Comparison of ENCODE assay signal across 14 cellular contexts in genomic region chr14:77003960-77004710, GRCh38. TPM values are rescaled to one million over a fixed set of nuclear protein-coding genes. Genes with fewer than 3 reads are reported as not detected.
A peak's percentile ranks its signal among the peaks of the same experiment; 100 is the strongest.
DNase-seq lines count a peak whose midpoint lies in the region; ATAC-seq, FAIRE-seq and TF ChIP-seq lines count a peak whose summit lies in the region.
"Had no signal": no experiment of that assay in that cellular context is flagged by ENCODE, and none has a peak within 500 bp of the region (broad histone marks: within the 10 kb centered on the region; RNA-seq: fewer than 3 reads in every experiment).

No MANE protein-coding gene starts in this region.

- no peak overlapping the region for H3K4me3 ChIP-seq in liver (ENCODE audit: low read depth in 1 of 3, low read length in 3 of 3)
- H3K4me3 ChIP-seq in HepG2 (replicated peaks in 1 of 3; ENCODE audit: insufficient read depth in 1 of 3, low read depth in 2 of 3, low read length in 3 of 3), result no peak overlapping the region
- H3K4me3 ChIP-seq in lung, result no peak overlapping the region
- no peak overlapping the region for H3K4me3 ChIP-seq in A673 (ENCODE audit: low read depth, low read length, poor library complexity, severe bottlenecking)
- H3K4me3 ChIP-seq: tibial artery had no signal

- H3K36me3 ChIP-seq in liver (ENCODE audit: control insufficient read depth in 4 of 4, insufficient read depth in 3 of 4, low read depth in 1 of 4, low read length in 3 of 4) (no peaks in the 10 kb centered on the region), HepG2 (replicated peaks in 1 of 2; ENCODE audit: control insufficient read depth in 1 of 2, insufficient read depth in 2 of 2, low read length in 2 of 2) (no peaks in the 10 kb centered on the region), lung (ENCODE audit: control insufficient read depth in 2 of 2, insufficient read depth in 2 of 2, low read length in 2 of 2) (no peaks in the 10 kb centered on the region), A673 (ENCODE audit: insufficient read depth, low read length, poor library complexity, severe bottlenecking) (no peaks in the 10 kb centered on the region)
- H3K36me3 ChIP-seq: tibial artery had no signal

- CTCF ChIA-PET in HepG2 (lab: Yijun Ruan, JAX; ENCODE audit: low intra/inter-chr PET ratio, low total read pairs), result no interaction called here
- CTCF ChIA-PET in MCF 10A (lab: Yijun Ruan, JAX), result interaction anchor here (0.6 kb wide), 3 partner anchors 63 to 1586 kb away, joined by 3 to 4 read pairs (median 3); no protein-coding TSS in a partner anchor
- CTCF ChIA-PET in A673 (lab: Charles Lee), result no interaction called here

- POLR2A ChIA-PET in HepG2 (lab: Yijun Ruan, JAX) (no interaction called here), MCF 10A (lab: Yijun Ruan, JAX) (no interaction called here), A673 (lab: Charles Lee; ENCODE audit: low non-redundant PET) (interaction anchor here (0.6 kb wide), 1 partner anchor 85 kb away, joined by 7 read pairs; no protein-coding TSS in a partner anchor)

- H3K27ac ChIP-seq in liver (ENCODE audit: low read depth in 1 of 2, low read length in 2 of 2), result peak overlapping the region; percentile 37 to 73
- H3K27ac ChIP-seq in HepG2 (ENCODE audit: extremely low read length, insufficient read depth, low read length), result no peak overlapping the region
- peak overlapping the region in 1 of 2 donors; percentile 58 for H3K27ac ChIP-seq in lung (ENCODE audit: low read depth in 1 of 2, low read length in 1 of 2)
- H3K27ac ChIP-seq in A673 (ENCODE audit: low read depth, low read length, poor library complexity, severe bottlenecking), result no peak overlapping the region
- H3K27ac ChIP-seq: tibial artery had no signal

- H3K36me3 Mint-ChIP-seq in MCF 10A (ENCODE audit: insufficient read depth, unreplicated experiment), result no peaks in the 10 kb centered on the region

- H4K20me1 ChIP-seq in HepG2 (ENCODE audit: insufficient read depth, low read length), result no peaks in the 10 kb centered on the region

- no peaks in the 10 kb centered on the region for H3K27me3 ChIP-seq in liver (ENCODE audit: control insufficient read depth in 4 of 4, insufficient read depth in 4 of 4, low read length in 3 of 4)
- peaks cover 1 to 14% of the 10 kb centered on the region in 2 experiments; a peak in 2 of 5 replicates for H3K27me3 ChIP-seq in HepG2 (ENCODE audit: control insufficient read depth in 1 of 2, insufficient read depth in 2 of 2, low read length in 2 of 2)
- H3K27me3 ChIP-seq in lung (ENCODE audit: control insufficient read depth, insufficient read depth), result no peaks in the 10 kb centered on the region
- H3K27me3 ChIP-seq in A673 (replicated peaks; ENCODE audit: insufficient read depth, low read depth, low read length, poor library complexity), result no peaks in the 10 kb centered on the region
- H3K27me3 ChIP-seq: tibial artery had no signal

- H3K27ac Mint-ChIP-seq in MCF 10A (ENCODE audit: low read depth, unreplicated experiment), result peak overlapping the region; percentile 21

- BruUV-seq in HepG2 (replicated peaks; lab: Mats Ljungman, UMichigan) (no TSS peak), MCF 10A (replicated peaks; lab: Mats Ljungman, UMichigan) (no TSS peak), A673 (replicated peaks; lab: Mats Ljungman, UMichigan) (no TSS peak)

- 52% methylated on average over 5 of the region's 5 CpGs for WGBS in liver
- WGBS in HepG2 (ENCODE audit: low lambda C conversion rate), result 0% methylated on average over 3 of the region's 5 CpGs
- WGBS in lung, 2 donors, result 66 to 85% methylated on average over 5 of the region's 5 CpGs

- TF ChIP-seq RAD21 in liver (IDR thresholded peaks at IDR 0.05) (peak in 1 of 2 donors; percentile 33), HepG2 (CRISPR knock-in tag; IDR thresholded peaks at IDR 0.05) (no peak)

- H3K4me2 ChIP-seq in HepG2 (ENCODE audit: low read depth, low read length), result no peak overlapping the region

- H3K4me3 Mint-ChIP-seq in MCF 10A (ENCODE audit: unreplicated experiment), result no peak overlapping the region

- DNase-seq in HepG2 (ENCODE audit: low spot score) (no peak), MCF 10A (ENCODE audit: unreplicated experiment) (peak; percentile 25), lung (ENCODE audit: low spot score) (peak; percentile 71), A673 (ENCODE audit: low spot score) (no peak)
- DNase-seq: activated CD4-positive, alpha-beta T cell treated with anti-CD3 and anti-CD28 coated beads for 1 hour; DMS53; NCI-H1930; tibial artery had no signal

- H3K9ac ChIP-seq in liver (ENCODE audit: low read depth in 1 of 2, low read length in 2 of 2), result no peak overlapping the region
- no peak overlapping the region for H3K9ac ChIP-seq in HepG2 (ENCODE audit: insufficient read depth, low read depth, low read length)

- no peak overlapping the region for H2AFZ ChIP-seq in HepG2 (ENCODE audit: low read length)

- no peaks in the 10 kb centered on the region for H3K79me2 ChIP-seq in HepG2 (ENCODE audit: insufficient read depth, low read length)

- peaks cover 38% of the 10 kb centered on the region for H3K4me1 Mint-ChIP-seq in MCF 10A (ENCODE audit: insufficient read depth, unreplicated experiment)

- in situ Hi-C loops in HepG2 (cut with HindIII; ENCODE audit: extremely low pct_ligation_motif_present, low pct_unique_long_range_greater_than_20kb), result no loop called here

- H3K9me3 Mint-ChIP-seq in MCF 10A (ENCODE audit: unreplicated experiment), result no peaks in the 10 kb centered on the region

- FAIRE-seq in HepG2 (lab: Jason Lieb, UNC), result no peak
- FAIRE-seq: GM12891, H54 had no signal

- ATAC-seq in HepG2, result no peak
- peak; percentile 68 for ATAC-seq in lung (ENCODE audit: insufficient read depth, low FRiP score)
- ATAC-seq in HG02852 (IDR thresholded peaks at IDR 0.05; ENCODE audit: unreplicated experiment), result no peak
- ATAC-seq in HG02840 (IDR thresholded peaks at IDR 0.05; ENCODE audit: low FRiP score, unreplicated experiment), result no peak
- ATAC-seq in HG03457 (IDR thresholded peaks at IDR 0.05; ENCODE audit: unreplicated experiment), result no peak

- H3K4me1 ChIP-seq in liver (ENCODE audit: control insufficient read depth in 4 of 4, insufficient read depth in 4 of 4, low read length in 3 of 4), result peaks cover 18 to 63% (median 52%) of the 10 kb centered on the region in 4 donors
- H3K4me1 ChIP-seq in HepG2 (ENCODE audit: insufficient read depth, low read length), result peaks cover 56% of the 10 kb centered on the region
- peaks cover 0 to 39% of the 10 kb centered on the region in 2 donors for H3K4me1 ChIP-seq in lung (ENCODE audit: control insufficient read depth in 2 of 2, insufficient read depth in 2 of 2, low read length in 2 of 2)
- peaks cover 15% of the 10 kb centered on the region for H3K4me1 ChIP-seq in A673 (ENCODE audit: insufficient read depth, low read length, poor library complexity, severe bottlenecking)

- no peak for TF ChIP-seq POLR2A in HepG2 (IDR thresholded peaks at IDR 0.05; ENCODE audit: insufficient read depth in 1 of 2, low read depth in 2 of 2, low read length in 2 of 2)

- TF ChIP-seq EP300 in HepG2 (IDR thresholded peaks at IDR 0.05; ENCODE audit: low read depth in 2 of 2, low read length in 2 of 2) (no peak), HepG2 (CRISPR knock-in tag; IDR thresholded peaks at IDR 0.05; ENCODE audit: borderline replicate concordance) (no peak)

- TF ChIP-seq CTCF in liver (IDR thresholded peaks at IDR 0.05; ENCODE audit: low read depth, low read length, missing input control), result no peak
- no peak for TF ChIP-seq CTCF in HepG2 (CRISPR knock-in tag; IDR thresholded peaks at IDR 0.05)
- TF ChIP-seq CTCF in MCF 10A (IDR thresholded peaks at IDR 0.05; ENCODE audit: unreplicated experiment), result no peak
- TF ChIP-seq CTCF in lung (IDR thresholded peaks at IDR 0.05; ENCODE audit: control extremely low read depth, extremely low read depth), result no peak
- no peak for TF ChIP-seq CTCF in A673 (conservative IDR thresholded peaks at IDR 0.05; ENCODE audit: low read depth, low read length)

- no peaks in the 10 kb centered on the region for H3K9me3 ChIP-seq in liver (ENCODE audit: control insufficient read depth in 4 of 4, low read length in 3 of 4)
- no peaks in the 10 kb centered on the region for H3K9me3 ChIP-seq in HepG2 (ENCODE audit: low read length)
- no peaks in the 10 kb centered on the region for H3K9me3 ChIP-seq in lung (ENCODE audit: control insufficient read depth in 2 of 2, insufficient read depth in 1 of 2, low read length in 1 of 2)
- H3K9me3 ChIP-seq in A673 (ENCODE audit: low read depth, low read length, poor library complexity, severe bottlenecking), result no peaks in the 10 kb centered on the region
- H3K9me3 ChIP-seq: tibial artery had no signal

- no peaks in the 10 kb centered on the region for H3K27me3 Mint-ChIP-seq in MCF 10A (ENCODE audit: insufficient read depth, unreplicated experiment)

- intact Hi-C loops in HepG2 (cut with micrococcal nuclease; ENCODE audit: unreplicated experiment) (no loop called here), MCF 10A (cut with micrococcal nuclease) (no loop called here), A673 (cut with micrococcal nuclease; ENCODE audit: unreplicated experiment) (no loop called here)

RNA-seq across cellular contexts. Expression of gene IRF2BPL, which starts 24.4 kb away (rescaled TPM):
- total RNA-seq in liver (10 to 100 TPM in 1 of 2 donors, 1 to 10 TPM in 1; 7.6 to 15.8 TPM), HepG2 (2016; rRNA removed; fragmentation: Illumina TruSeq; extraction: Trizol) (6.2 and 8.4 TPM in 2 replicates), MCF 10A (2022) (22.1 and 26.0 TPM in 2 replicates), lung (10 to 100 TPM; 42.4 to 52.4 TPM), A673 (2021) (51.2 and 55.9 TPM in 2 replicates)
- polyA plus RNA-seq in liver (1 to 10 TPM; 3.8 to 7.1 TPM), HepG2 (2011; rRNA removed) (6.6 and 7.8 TPM in 2 replicates), lung (10 to 100 TPM in 1 of 2 donors, 1 to 10 TPM in 1; 9.3 to 34.8 TPM)
- total RNA-seq in HepG2 (2016; cell fraction: cytosol; rRNA removed; fragmentation: Illumina TruSeq; extraction: Trizol; ENCODE audit: low read depth), result 0.88 and 1.1 TPM in 2 replicates
- 6.2 and 7.9 TPM in 2 replicates for total RNA-seq in HepG2 (2016; cell fraction: insoluble cytoplasmic fraction; rRNA removed; fragmentation: Illumina TruSeq; extraction: Trizol)
- 3.5 and 4.3 TPM in 2 replicates for total RNA-seq in HepG2 (2016; cell fraction: membrane; rRNA removed; fragmentation: Illumina TruSeq; extraction: Trizol)
- total RNA-seq in HepG2 (2016; cell fraction: nucleus; rRNA removed; fragmentation: Illumina TruSeq; extraction: Trizol), result 5.8 and 6.6 TPM in 2 replicates
- 6.1 and 8.5 TPM in 2 replicates for polyA plus RNA-seq in HepG2 (2011; cell fraction: cytosol; rRNA removed)
- polyA plus RNA-seq in HepG2 (2011; cell fraction: nucleus; rRNA removed), result 9.9 and 12.0 TPM in 2 replicates
- polyA plus RNA-seq in HepG2 (2012), result 13.5 and 21.1 TPM in 2 replicates
- 0.57 and 0.58 TPM in 2 replicates for polyA plus RNA-seq in HepG2 (2016; cell fraction: cytosol; fragmentation: Illumina TruSeq; extraction: Trizol; ENCODE audit: low read depth)
- polyA plus RNA-seq in HepG2 (2016; cell fraction: insoluble cytoplasmic fraction; fragmentation: Illumina TruSeq; extraction: Trizol; ENCODE audit: low read depth), result 8.8 and 10.6 TPM in 2 replicates
- polyA plus RNA-seq in HepG2 (2016; cell fraction: membrane; fragmentation: Illumina TruSeq; extraction: Trizol; ENCODE audit: low read depth), result 2.4 and 2.6 TPM in 2 replicates
- polyA plus RNA-seq in HepG2 (2016; cell fraction: nucleus; fragmentation: Illumina TruSeq; extraction: Trizol; ENCODE audit: insufficient read depth, low read depth), result 9.6 and 10.7 TPM in 2 replicates
- polyA minus RNA-seq in HepG2 (2011; rRNA and poly(A)+ RNA removed; ENCODE audit: low replicate concordance), result 5.2 and 20.2 TPM in 2 replicates
- polyA minus RNA-seq in HepG2 (2011; cell fraction: cytosol; rRNA and poly(A)+ RNA removed), result 14.8 and 18.3 TPM in 2 replicates
- polyA minus RNA-seq in HepG2 (2011; cell fraction: nucleus; rRNA and poly(A)+ RNA removed), result 5.8 and 8.6 TPM in 2 replicates

Comparison
In these comparisons a context has a peak if more than half of its experiments do, and no peak if none do; other contexts are left out.
1. H3K27ac ChIP-seq: peak in liver (2 of 2); none in HepG2 (single experiment) and A673 (single experiment).
2. DNase-seq: peak in MCF 10A (single experiment) and lung (single experiment); none in HepG2 (single experiment) and A673 (single experiment).